ENCODE assay signal across 16 cellular contexts in genomic region chr7:149707448-149707886, GRCh38.
DNase-seq lines count a peak whose midpoint lies in the region; ATAC-seq, FAIRE-seq and TF ChIP-seq lines count a peak whose summit lies in the region.
"Had no signal": no experiment of that assay in that cellular context is flagged by ENCODE, and none has a peak within 500 bp of the region (broad histone marks: within the 10 kb centered on the region; RNA-seq: fewer than 3 reads in every experiment).

No MANE protein-coding gene starts in this region.

- H2AK5ac ChIP-seq in H1 (ENCODE audit: low read depth, low read length), result no peak overlapping the region

- no peak overlapping the region for H4K8ac ChIP-seq in H1 (ENCODE audit: extremely low read depth, insufficient read depth, low read length)

- no peak overlapping the region for H2BK120ac ChIP-seq in H1 (replicated peaks; ENCODE audit: low read depth, low read length)

- no TSS peak for BruUV-seq in Calu3 (replicated peaks; lab: Mats Ljungman, UMichigan)

- peak overlapping the region; percentile 32 for H3K27ac Mint-ChIP-seq in activated naive CD8-positive, alpha-beta T cell treated with anti-CD3 and anti-CD28 coated beads for 36 hours
- H3K27ac Mint-ChIP-seq in activated naive CD8-positive, alpha-beta T cell treated with anti-CD3 and anti-CD28 coated beads, Interleukin-2, amount 50 U/mL, for 24 hours, result no peak overlapping the region
- H3K27ac Mint-ChIP-seq in type B pancreatic cell (peak overlapping the region; percentile 29), Calu3 (ENCODE audit: unreplicated experiment) (no peak overlapping the region)
- H3K27ac Mint-ChIP-seq: activated CD4-positive, alpha-beta T cell treated with anti-CD3 and anti-CD28 coated beads, Interleukin-2, amount 10 ng/mL, durations not matched to agents 24 days and 14 days had no signal

- H3K4ac ChIP-seq in H1 (replicated peaks; ENCODE audit: insufficient read length, low read depth, low read length), result no peak overlapping the region

- peaks cover 15% of the 10 kb centered on the region for H3K27me3 Mint-ChIP-seq in activated naive CD8-positive, alpha-beta T cell treated with anti-CD3 and anti-CD28 coated beads for 36 hours
- peaks cover 4% of the 10 kb centered on the region for H3K27me3 Mint-ChIP-seq in activated naive CD8-positive, alpha-beta T cell treated with anti-CD3 and anti-CD28 coated beads, Interleukin-2, amount 50 U/mL, for 24 hours
- no peaks in the 10 kb centered on the region for H3K27me3 Mint-ChIP-seq in type B pancreatic cell
- peaks cover 24% of the 10 kb centered on the region for H3K27me3 Mint-ChIP-seq in Calu3 (ENCODE audit: unreplicated experiment)

- H3K4me1 Mint-ChIP-seq in activated naive CD8-positive, alpha-beta T cell treated with anti-CD3 and anti-CD28 coated beads for 36 hours, result no peaks in the 10 kb centered on the region
- no peaks in the 10 kb centered on the region for H3K4me1 Mint-ChIP-seq in activated naive CD8-positive, alpha-beta T cell treated with anti-CD3 and anti-CD28 coated beads, Interleukin-2, amount 50 U/mL, for 24 hours
- H3K4me1 Mint-ChIP-seq in type B pancreatic cell (ENCODE audit: unreplicated experiment) (peaks cover 4% of the 10 kb centered on the region), Calu3 (ENCODE audit: low read depth, unreplicated experiment) (no peaks in the 10 kb centered on the region)
- H3K4me1 Mint-ChIP-seq: activated CD4-positive, alpha-beta T cell treated with anti-CD3 and anti-CD28 coated beads, Interleukin-2, amount 10 ng/mL, durations not matched to agents 24 days and 14 days had no signal

- no peaks in the 10 kb centered on the region for H3K36me3 ChIP-seq in H1 (ENCODE audit: control insufficient read depth in 2 of 4, insufficient read depth in 4 of 4, low read length in 3 of 4)
- H3K36me3 ChIP-seq: ascending aorta, gastrocnemius medialis, uterus had no signal

- no peaks in the 10 kb centered on the region for H3K79me1 ChIP-seq in H1 (ENCODE audit: low read depth, low read length)

- WGBS in H1 (ENCODE audit: extremely low coverage in 1 of 2, insufficient coverage in 1 of 2, insufficient read length in 1 of 2, insufficient replicate concordance in 2 of 2, low coverage in 1 of 2, low lambda C conversion rate in 2 of 2, missing lambda C conversion rate in 1 of 2), 2 experiments, result 80% methylated on average over 1 of the region's 1 CpG; no CpG with 5 or more reads in 1 of the 2 experiments

- no peak overlapping the region for H2BK12ac ChIP-seq in H1 (ENCODE audit: low read depth, low read length)

- H3K4me2 ChIP-seq in H1 (ENCODE audit: insufficient read depth in 1 of 2, low read depth in 2 of 2, low read length in 2 of 2), result no peak overlapping the region

- H2BK5ac ChIP-seq in H1 (ENCODE audit: low read depth, low read length), result no peak overlapping the region

- H2BK15ac ChIP-seq in H1 (ENCODE audit: low read length), result no peak overlapping the region

- peaks cover 19% of the 10 kb centered on the region for H3K9me3 Mint-ChIP-seq in activated naive CD8-positive, alpha-beta T cell treated with anti-CD3 and anti-CD28 coated beads for 36 hours
- H3K9me3 Mint-ChIP-seq in activated naive CD8-positive, alpha-beta T cell treated with anti-CD3 and anti-CD28 coated beads, Interleukin-2, amount 50 U/mL, for 24 hours, result peaks cover 21% of the 10 kb centered on the region
- H3K9me3 Mint-ChIP-seq in type B pancreatic cell (peaks cover 12% of the 10 kb centered on the region), Calu3 (ENCODE audit: low read depth, unreplicated experiment) (peaks cover 8% of the 10 kb centered on the region)

- H3K27me3 ChIP-seq in H1 (replicated peaks in 1 of 4; ENCODE audit: control insufficient read depth in 3 of 4, extremely low read depth in 1 of 4, insufficient read depth in 3 of 4, low read length in 3 of 4), result no peaks in the 10 kb centered on the region
- H3K27me3 ChIP-seq: ascending aorta, gastrocnemius medialis, uterus had no signal

- FAIRE-seq in H1 (lab: Jason Lieb, UNC), result no peak
- FAIRE-seq: islet of Langerhans had no signal

- CTCF ChIA-PET in H1 (lab: Charles Lee; ENCODE audit: partially characterized antibody), result interaction anchor here (0.7 to 2.5 kb wide), 12 partner anchors 9 to 110 kb away, joined by 3 to 7 read pairs (median 3); no protein-coding TSS in a partner anchor
- CTCF ChIA-PET in Calu3 (lab: Charles Lee), result no interaction called here

- H3K14ac ChIP-seq in H1 (ENCODE audit: insufficient read length), result no peak overlapping the region

- peaks cover 2% of the 10 kb centered on the region for H3K36me3 Mint-ChIP-seq in activated naive CD8-positive, alpha-beta T cell treated with anti-CD3 and anti-CD28 coated beads for 36 hours
- peaks cover 14% of the 10 kb centered on the region for H3K36me3 Mint-ChIP-seq in activated naive CD8-positive, alpha-beta T cell treated with anti-CD3 and anti-CD28 coated beads, Interleukin-2, amount 50 U/mL, for 24 hours (ENCODE audit: low read depth)
- H3K36me3 Mint-ChIP-seq in type B pancreatic cell (no peaks in the 10 kb centered on the region), Calu3 (ENCODE audit: insufficient read depth, unreplicated experiment) (no peaks in the 10 kb centered on the region)

- no peak for TF ChIP-seq EP300 in H1 (IDR thresholded peaks at IDR 0.05; ENCODE audit: borderline replicate concordance in 1 of 2, low read depth in 2 of 2, low read length in 2 of 2)

- H3K79me2 ChIP-seq in H1 (ENCODE audit: control insufficient read depth in 1 of 2, insufficient read depth in 2 of 2, low read length in 2 of 2), result no peaks in the 10 kb centered on the region

- H4K91ac ChIP-seq in H1 (replicated peaks; ENCODE audit: insufficient read length, low read length), result no peak overlapping the region

- no peaks in the 10 kb centered on the region for H4K20me1 ChIP-seq in H1 (replicated peaks in 1 of 2; ENCODE audit: control insufficient read depth in 1 of 2, insufficient read depth in 2 of 2, low read length in 2 of 2)

- in situ Hi-C loops in G401 (cut with HindIII; ENCODE audit: low sequenced_read_pairs), result no loop called here

- H3K27ac ChIP-seq in H1 (ENCODE audit: low read depth, low read length), result no peak overlapping the region
- H3K27ac ChIP-seq: ascending aorta, gastrocnemius medialis, uterus had no signal

- no peak overlapping the region for H3K9ac ChIP-seq in H1 (replicated peaks in 1 of 4; ENCODE audit: extremely low read depth in 1 of 4, low read depth in 3 of 4, low read length in 3 of 4)

- H2AFZ ChIP-seq in H1 (ENCODE audit: low read length), result no peak overlapping the region

- H3K23me2 ChIP-seq in H1 (ENCODE audit: low read depth, low read length), result peaks cover 2% of the 10 kb centered on the region; the same call in 1 of the 2 replicates

- no peak for DNase-seq in activated naive CD8-positive, alpha-beta T cell treated with anti-CD3 and anti-CD28 coated beads for 36 hours
- no peak for DNase-seq in activated naive CD8-positive, alpha-beta T cell treated with anti-CD3 and anti-CD28 coated beads, Interleukin-2, amount 50 U/mL, for 24 hours
- DNase-seq in NCI-H1694 treated with DMSO at 0.1 percent for 48 hours (lab: John Stamatoyannopoulos, UW) (peak; percentile 71), H1 (ENCODE audit: low read depth in 1 of 2, low spot score in 2 of 2) (no peak), type B pancreatic cell (ENCODE audit: extremely low spot score, unreplicated experiment) (no peak), G401 (ENCODE audit: low spot score) (no peak), Calu3 (no peak)
- DNase-seq: activated CD4-positive, alpha-beta T cell treated with anti-CD3 and anti-CD28 coated beads, Interleukin-2, amount 10 ng/mL, durations not matched to agents 24 days and 14 days; gastrocnemius medialis; NCI-H146; stimulated activated CD4-positive, alpha-beta T cell treated with anti-CD3 and anti-CD28 coated beads, Interleukin-2, amount 100 ng/mL, for 48 hours; SW 1271; uterus had no signal

- no peak overlapping the region for H3K4me3 Mint-ChIP-seq in activated naive CD8-positive, alpha-beta T cell treated with anti-CD3 and anti-CD28 coated beads for 36 hours
- H3K4me3 Mint-ChIP-seq in activated naive CD8-positive, alpha-beta T cell treated with anti-CD3 and anti-CD28 coated beads, Interleukin-2, amount 50 U/mL, for 24 hours, result no peak overlapping the region
- H3K4me3 Mint-ChIP-seq in type B pancreatic cell (peak overlapping the region; percentile 47), Calu3 (ENCODE audit: low read depth, unreplicated experiment) (no peak overlapping the region)
- H3K4me3 Mint-ChIP-seq: activated CD4-positive, alpha-beta T cell treated with anti-CD3 and anti-CD28 coated beads, Interleukin-2, amount 10 ng/mL, durations not matched to agents 24 days and 14 days had no signal

- no peak for ATAC-seq in activated naive CD8-positive, alpha-beta T cell treated with anti-CD3 and anti-CD28 coated beads, Interleukin-2, amount 50 U/mL, for 24 hours
- ATAC-seq in HG03457 (IDR thresholded peaks at IDR 0.05; ENCODE audit: unreplicated experiment), result no peak
- ATAC-seq: gastrocnemius medialis had no signal

- TF ChIP-seq CTCF in H1 (IDR thresholded peaks at IDR 0.05; ENCODE audit: control extremely low read depth in 1 of 3, insufficient read depth in 1 of 3, low read depth in 1 of 3, low read length in 3 of 3), result no peak
- no peak for TF ChIP-seq CTCF in type B pancreatic cell (conservative IDR thresholded peaks at IDR 0.05)
- TF ChIP-seq CTCF in Calu3 (IDR thresholded peaks at IDR 0.05; ENCODE audit: unreplicated experiment), result no peak

- H3K4me1 ChIP-seq in H1 (replicated peaks in 1 of 4; ENCODE audit: control insufficient read depth in 3 of 4, insufficient read depth in 4 of 4, low read length in 3 of 4), result peaks cover 0 to 6% (median 2%) of the 10 kb centered on the region in 4 experiments; a peak in 2 of 7 replicates
- H3K4me1 ChIP-seq: ascending aorta, gastrocnemius medialis, uterus had no signal

- POLR2A ChIA-PET in H1 (lab: Charles Lee; ENCODE audit: partially characterized antibody), result no interaction called here

- intact Hi-C loops in Calu3 (cut with micrococcal nuclease; ENCODE audit: unreplicated experiment), result no loop called here

- H3K4me3 ChIP-seq in H1 (ENCODE audit: extremely low read depth in 1 of 4, insufficient read depth in 2 of 4, low read depth in 3 of 4, low read length in 4 of 4), result no peak overlapping the region
- H3K4me3 ChIP-seq: ascending aorta, gastrocnemius medialis, uterus had no signal

- no peak overlapping the region for H3K23ac ChIP-seq in H1 (ENCODE audit: insufficient read length)

- H3K56ac ChIP-seq in H1 (replicated peaks; ENCODE audit: insufficient read length, low read depth, low read length), result no peak overlapping the region

- H3K9me3 ChIP-seq in H1 (ENCODE audit: insufficient read depth in 2 of 2, low read depth in 1 of 2, low read length in 1 of 2), result peaks cover 4 to 5% of the 10 kb centered on the region in 2 experiments; a peak in 2 of 4 replicates

- H3K18ac ChIP-seq in H1 (ENCODE audit: extremely low read depth, low read length), result no peak overlapping the region

- H2BK20ac ChIP-seq in H1 (ENCODE audit: low read length), result no peak overlapping the region

- no peak overlapping the region for H4K5ac ChIP-seq in H1 (ENCODE audit: insufficient read length, low read depth, low read length)

- no peak for TF ChIP-seq RAD21 in H1 (IDR thresholded peaks at IDR 0.05 in 1 of 2, conservative IDR thresholded peaks at IDR 0.05 in 1 of 2; ENCODE audit: low read depth in 2 of 2, low read length in 2 of 2)

- no peak for TF ChIP-seq POLR2A in H1 (IDR thresholded peaks at IDR 0.05; ENCODE audit: control extremely low read depth in 1 of 2, low read depth in 2 of 2, low read length in 2 of 2)

TF ChIP-seq in H1, 55 proteins besides CTCF, POLR2A, EP300 and RAD21 (continues in another document):
- peak; percentile 97 for TF ChIP-seq TBP (IDR thresholded peaks at IDR 0.05; ENCODE audit: low read depth, low read length)

Comparison
In these comparisons a context has a peak if more than half of its experiments do, and no peak if none do; other contexts are left out.
1. H3K27ac Mint-ChIP-seq: peak in activated naive CD8-positive, alpha-beta T cell treated with anti-CD3 and anti-CD28 coated beads for 36 hours (single experiment) and type B pancreatic cell (single experiment); none in activated naive CD8-positive, alpha-beta T cell treated with anti-CD3 and anti-CD28 coated beads, Interleukin-2, amount 50 U/mL, for 24 hours (single experiment) and Calu3 (single experiment).